ENCODE assay signal across 23 cellular contexts in genomic region chr7:113635492-113635891, GRCh38.
DNase-seq lines count a peak whose midpoint lies in the region; ATAC-seq and TF ChIP-seq lines count a peak whose summit lies in the region.
"Had no signal": no experiment of that assay in that cellular context is flagged by ENCODE, and none has a peak within 500 bp of the region (broad histone marks: within the 10 kb centered on the region; RNA-seq: fewer than 3 reads in every experiment).

No MANE protein-coding gene starts in this region.

- BruUV-seq in MCF 10A (replicated peaks; lab: Mats Ljungman, UMichigan) (no TSS peak), mammary epithelial cell (replicated peaks; lab: Mats Ljungman, UMichigan) (no TSS peak)

- POLR2A ChIA-PET in MCF 10A (lab: Yijun Ruan, JAX) = no interaction called here

- no peaks in the 10 kb centered on the region for H3K27me3 ChIP-seq in breast epithelium
- H3K27me3 ChIP-seq in RWPE2 (ENCODE audit: insufficient read depth, poor library complexity, severe bottlenecking) = no peaks in the 10 kb centered on the region
- H3K27me3 ChIP-seq in mammary epithelial cell (ENCODE audit: insufficient read depth, low read length) = no peaks in the 10 kb centered on the region
- H3K27me3 ChIP-seq: BE2C; BLaER1 treated with 17β-estradiol and CSF1 and Interleukin-3, amounts not matched to agents 10 nM and 100 nM had no signal

- H3K27ac Mint-ChIP-seq in MCF 10A (ENCODE audit: low read depth, unreplicated experiment) (peak overlapping the region; percentile 85), HFFc6 (no peak overlapping the region)
- H3K27ac Mint-ChIP-seq: CD14-positive monocyte; CD4-positive, alpha-beta T cell had no signal

- H3K27ac ChIP-seq in breast epithelium (no peak overlapping the region), RWPE2 (ENCODE audit: poor library complexity, severe bottlenecking) (peak overlapping the region; percentile 92), mammary epithelial cell (ENCODE audit: insufficient read depth, low read depth, low read length) (peak overlapping the region; percentile 96), epithelial cell of prostate (peak overlapping the region; percentile 90)
- H3K27ac ChIP-seq: 22Rv1; BLaER1 treated with 17β-estradiol and CSF1 and Interleukin-3, amounts not matched to agents 10 nM and 100 nM; GM23248 had no signal

- H3K9me3 ChIP-seq in breast epithelium = no peaks in the 10 kb centered on the region
- H3K9me3 ChIP-seq in RWPE2 (ENCODE audit: severe bottlenecking) = no peaks in the 10 kb centered on the region
- peaks cover 7% of the 10 kb centered on the region for H3K9me3 ChIP-seq in mammary epithelial cell (replicated peaks; ENCODE audit: insufficient read depth, low read length)
- H3K9me3 ChIP-seq: BE2C; BLaER1 treated with 17β-estradiol and CSF1 and Interleukin-3, amounts not matched to agents 10 nM and 100 nM had no signal

- intact Hi-C loops in MCF 10A (cut with micrococcal nuclease) (no loop called here), breast epithelium (cut with DNase I; ENCODE audit: low total_unique reads) (no loop called here), mammary epithelial cell (cut with micrococcal nuclease) (no loop called here), lower leg skin (cut with DNase I; ENCODE audit: low total_unique reads) (no loop called here)

- H3K9me3 Mint-ChIP-seq in MCF 10A (ENCODE audit: unreplicated experiment) (peaks cover 4% of the 10 kb centered on the region), HFFc6 (peaks cover 27% of the 10 kb centered on the region)
- H3K9me3 Mint-ChIP-seq: CD4-positive, alpha-beta T cell had no signal

- no peak for TF ChIP-seq POLR2A in breast epithelium (IDR thresholded peaks at IDR 0.05)
- TF ChIP-seq POLR2A in lower leg skin (IDR thresholded peaks at IDR 0.05) = no peak

- ATAC-seq in RWPE2 (ENCODE audit: low read depth) (no peak), HG02759 (IDR thresholded peaks at IDR 0.05; ENCODE audit: unreplicated experiment) (no peak)
- ATAC-seq: GM12878 had no signal

- H3K9ac ChIP-seq in mammary epithelial cell (ENCODE audit: insufficient read depth, low read length) = no peak overlapping the region
- H3K9ac ChIP-seq: BLaER1 treated with 17β-estradiol and CSF1 and Interleukin-3, amounts not matched to agents 10 nM and 100 nM; GM23248 had no signal

- no peak overlapping the region for H3K4me3 Mint-ChIP-seq in MCF 10A (ENCODE audit: unreplicated experiment)
- H3K4me3 Mint-ChIP-seq in HFFc6 = no peak overlapping the region
- H3K4me3 Mint-ChIP-seq: CD14-positive monocyte; CD4-positive, alpha-beta T cell; CD8-positive, alpha-beta memory T cell had no signal

- H3K36me3 ChIP-seq in breast epithelium (no peaks in the 10 kb centered on the region), RWPE2 (ENCODE audit: low read depth) (no peaks in the 10 kb centered on the region), mammary epithelial cell (ENCODE audit: insufficient read depth, low read length) (no peaks in the 10 kb centered on the region)
- H3K36me3 ChIP-seq: BE2C; BLaER1 treated with 17β-estradiol and CSF1 and Interleukin-3, amounts not matched to agents 10 nM and 100 nM had no signal

- CTCF ChIA-PET in MCF 10A (lab: Yijun Ruan, JAX) (no interaction called here), mammary epithelial cell (lab: Charles Lee; ENCODE audit: low non-redundant PET) (no interaction called here)

- H3K36me3 Mint-ChIP-seq in MCF 10A (ENCODE audit: insufficient read depth, unreplicated experiment) (peaks cover 5% of the 10 kb centered on the region), HFFc6 (ENCODE audit: low read depth) (no peaks in the 10 kb centered on the region)
- H3K36me3 Mint-ChIP-seq: CD14-positive monocyte; CD8-positive, alpha-beta memory T cell had no signal

- no peak overlapping the region for H2AFZ ChIP-seq in mammary epithelial cell (ENCODE audit: low read depth, low read length)
- H2AFZ ChIP-seq: GM23248 had no signal

- H3K79me2 ChIP-seq in mammary epithelial cell (ENCODE audit: insufficient read depth, low read length) = no peaks in the 10 kb centered on the region

- dilution Hi-C loops in mammary epithelial cell (cut with HindIII; ENCODE audit: low sequenced_read_pairs) = no loop called here

- H3K4me2 ChIP-seq in mammary epithelial cell (ENCODE audit: insufficient read depth, low read depth, low read length) = peak overlapping the region; percentile 10
- H3K4me2 ChIP-seq: BLaER1 treated with 17β-estradiol and CSF1 and Interleukin-3, amounts not matched to agents 10 nM and 100 nM had no signal

- in situ Hi-C loops in mammary epithelial cell (cut with MboI; ENCODE audit: low sequenced_read_pairs in 2 of 2) = no loop called here

- H3K4me1 ChIP-seq in breast epithelium (no peaks in the 10 kb centered on the region), RWPE2 (ENCODE audit: insufficient read depth, poor library complexity, severe bottlenecking) (peaks cover 55% of the 10 kb centered on the region), mammary epithelial cell (ENCODE audit: insufficient read depth, low read length) (peaks cover 55% of the 10 kb centered on the region)
- H3K4me1 ChIP-seq: BE2C; BLaER1 treated with 17β-estradiol and CSF1 and Interleukin-3, amounts not matched to agents 10 nM and 100 nM had no signal

- DNase-seq in MCF 10A (ENCODE audit: unreplicated experiment) (no peak), breast epithelium (ENCODE audit: low spot score in 2 of 2) (no peak), RWPE2 (ENCODE audit: low spot score) (no peak), mammary epithelial cell (no peak), epithelial cell of prostate (ENCODE audit: low read depth, low spot score) (no peak), HFFc6 (no peak), lower leg skin (ENCODE audit: low spot score in 2 of 2) (no peak)
- DNase-seq: ACHN; AML-193; BE2C; CD4-positive, alpha-beta T cell; CD8-positive, alpha-beta memory T cell; DMS 273 treated with DMSO at 0.1 percent for 48 hours; DMS79; EL; GDM1; GM23248; H7 had no signal

- H3K4me1 Mint-ChIP-seq in MCF 10A (ENCODE audit: insufficient read depth, unreplicated experiment) (peaks cover 54% of the 10 kb centered on the region), HFFc6 (ENCODE audit: low read depth) (no peaks in the 10 kb centered on the region)
- H3K4me1 Mint-ChIP-seq: CD14-positive monocyte; CD8-positive, alpha-beta memory T cell had no signal

- H3K27me3 Mint-ChIP-seq in MCF 10A (ENCODE audit: insufficient read depth, unreplicated experiment) = no peaks in the 10 kb centered on the region
- no peaks in the 10 kb centered on the region for H3K27me3 Mint-ChIP-seq in HFFc6 (ENCODE audit: insufficient read depth)
- H3K27me3 Mint-ChIP-seq: CD4-positive, alpha-beta T cell; CD8-positive, alpha-beta memory T cell had no signal

- TF ChIP-seq CTCF in MCF 10A (IDR thresholded peaks at IDR 0.05; ENCODE audit: unreplicated experiment) (no peak), breast epithelium (IDR thresholded peaks at IDR 0.05) (no peak), RWPE2 (IDR thresholded peaks at IDR 0.05; ENCODE audit: poor library complexity, severe bottlenecking) (no peak), mammary epithelial cell (conservative IDR thresholded peaks at IDR 0.05 in 1 of 2, IDR thresholded peaks at IDR 0.05 in 1 of 2; ENCODE audit: extremely low read depth in 1 of 2, insufficient read depth in 1 of 2, low read depth in 1 of 2, low read length in 2 of 2) (no peak), HFFc6 (IDR thresholded peaks at IDR 0.05) (no peak), lower leg skin (IDR thresholded peaks at IDR 0.05) (no peak)

- H3K4me3 ChIP-seq in breast epithelium (no peak overlapping the region), RWPE2 (ENCODE audit: severe bottlenecking) (no peak overlapping the region), mammary epithelial cell (replicated peaks in 1 of 3; ENCODE audit: insufficient read depth in 1 of 3, low read depth in 2 of 3, low read length in 3 of 3) (no peak overlapping the region), lower leg skin (ENCODE audit: low read depth, poor library complexity, severe bottlenecking) (no peak overlapping the region)
- H3K4me3 ChIP-seq: BLaER1 treated with 17β-estradiol and CSF1 and Interleukin-3, amounts not matched to agents 10 nM and 100 nM; GM12878; GM23248 had no signal

- no peaks in the 10 kb centered on the region for H4K20me1 ChIP-seq in mammary epithelial cell (ENCODE audit: insufficient read depth, low read length)
- H4K20me1 ChIP-seq: BLaER1 treated with 17β-estradiol and CSF1 and Interleukin-3, amounts not matched to agents 10 nM and 100 nM had no signal

Comparison
In these comparisons a context has a peak if more than half of its experiments do, and no peak if none do; other contexts are left out.
1. H3K27ac ChIP-seq: peak in RWPE2 (single experiment), mammary epithelial cell (single experiment) and epithelial cell of prostate (single experiment); none in breast epithelium (0 of 2).